In genomic region chr15:51223771-51224229, GRCh38 we compare ENCODE assay signal across 11 cellular contexts.
A peak's percentile ranks its signal among the peaks of the same experiment; 100 is the strongest.
DNase-seq lines count a peak whose midpoint lies in the region; ATAC-seq and TF ChIP-seq lines count a peak whose summit lies in the region.
"Had no signal": no experiment of that assay in that cellular context is flagged by ENCODE, and none has a peak within 500 bp of the region (broad histone marks: within the 10 kb centered on the region; RNA-seq: fewer than 3 reads in every experiment).

No MANE protein-coding gene starts in this region.

- no peak overlapping the region for H3K4me3 ChIP-seq in Panc1 (ENCODE audit: low read depth in 2 of 2, low read length in 2 of 2)

- no peaks in the 10 kb centered on the region for H3K4me1 ChIP-seq in Panc1 (ENCODE audit: control insufficient read depth, insufficient read depth, low read length)

- H3K4me3 Mint-ChIP-seq in stimulated activated effector memory CD8-positive, alpha-beta T cell treated with anti-CD3 and anti-CD28 coated beads, Interleukin-12 subunit alpha, Interleukin-12 subunit beta, amount 100 ng/mL, for 72 hours: no peak overlapping the region
- H3K4me3 Mint-ChIP-seq: activated T-cell treated with anti-CD3 and anti-CD28 coated beads, Interleukin-2, amount 50 U/mL, for 24 hours had no signal

- no peaks in the 10 kb centered on the region for H3K9me3 ChIP-seq in Panc1 (ENCODE audit: control insufficient read depth, insufficient read depth, low read depth, low read length)

- peaks cover 6% of the 10 kb centered on the region for H3K4me1 Mint-ChIP-seq in stimulated activated effector memory CD8-positive, alpha-beta T cell treated with anti-CD3 and anti-CD28 coated beads, Interleukin-12 subunit alpha, Interleukin-12 subunit beta, amount 100 ng/mL, for 72 hours

- TF ChIP-seq CTCF in Panc1 (IDR thresholded peaks at IDR 0.05): no peak

- in situ Hi-C loops in Panc1 (cut with HindIII; ENCODE audit: low pct_unique_long_range_greater_than_20kb, low sequenced_read_pairs): no loop called here

- BruUV-seq in Panc1 (replicated peaks; lab: Mats Ljungman, UMichigan): no TSS peak

- POLR2A ChIA-PET in Panc1 (lab: Charles Lee): no interaction called here

- DNase-seq in DMS53 (lab: John Stamatoyannopoulos, UW) (peak; percentile 56), DMS53 treated with DMSO at 0.1 percent for 48 hours (lab: John Stamatoyannopoulos, UW; ENCODE audit: unreplicated experiment) (no peak), Panc1 (ENCODE audit: low read depth, low spot score) (peak; percentile 25), fibroblast of gingiva (ENCODE audit: low read depth) (peak; percentile 100), NCI-H1930 (lab: John Stamatoyannopoulos, UW) (no peak), AML-193 (lab: John Stamatoyannopoulos, UW) (no peak)
- no peak for DNase-seq in stimulated activated effector memory CD8-positive, alpha-beta T cell treated with anti-CD3 and anti-CD28 coated beads, Interleukin-12 subunit alpha, Interleukin-12 subunit beta, amount 100 ng/mL, for 72 hours (ENCODE audit: low spot score in 2 of 2)
- DNase-seq: 8988T; activated T-cell treated with anti-CD3 and anti-CD28 coated beads, Interleukin-2, amount 50 U/mL, for 24 hours; effector CD4-positive, alpha-beta T cell had no signal

- no peak overlapping the region for H3K27ac Mint-ChIP-seq in stimulated activated effector memory CD8-positive, alpha-beta T cell treated with anti-CD3 and anti-CD28 coated beads, Interleukin-12 subunit alpha, Interleukin-12 subunit beta, amount 100 ng/mL, for 72 hours
- H3K27ac Mint-ChIP-seq: activated T-cell treated with anti-CD3 and anti-CD28 coated beads, Interleukin-2, amount 50 U/mL, for 24 hours had no signal

- CTCF ChIA-PET in Panc1 (lab: Charles Lee): no interaction called here

- ATAC-seq in Panc1 (0 out of 2 replicates have a peak, but pooled peaks have one; percentile 45), HG03439 (IDR thresholded peaks at IDR 0.05; ENCODE audit: unreplicated experiment) (no peak)
- peak; percentile 40 for ATAC-seq in stimulated activated effector memory CD8-positive, alpha-beta T cell treated with anti-CD3 and anti-CD28 coated beads, Interleukin-12 subunit alpha, Interleukin-12 subunit beta, amount 100 ng/mL, for 72 hours

- H3K36me3 ChIP-seq in Panc1 (ENCODE audit: control insufficient read depth, insufficient read depth, low read length): no peaks in the 10 kb centered on the region

- H3K27ac ChIP-seq in Panc1 (ENCODE audit: low read length): no peak overlapping the region

- H3K27me3 ChIP-seq in Panc1 (ENCODE audit: control insufficient read depth, insufficient read depth, low read length): no peaks in the 10 kb centered on the region

- no peaks in the 10 kb centered on the region for H3K36me3 Mint-ChIP-seq in stimulated activated effector memory CD8-positive, alpha-beta T cell treated with anti-CD3 and anti-CD28 coated beads, Interleukin-12 subunit alpha, Interleukin-12 subunit beta, amount 100 ng/mL, for 72 hours

- intact Hi-C loops in Panc1 (cut with micrococcal nuclease; ENCODE audit: unreplicated experiment): no loop called here

- no peaks in the 10 kb centered on the region for H3K9me3 Mint-ChIP-seq in stimulated activated effector memory CD8-positive, alpha-beta T cell treated with anti-CD3 and anti-CD28 coated beads, Interleukin-12 subunit alpha, Interleukin-12 subunit beta, amount 100 ng/mL, for 72 hours
- H3K9me3 Mint-ChIP-seq: activated T-cell treated with anti-CD3 and anti-CD28 coated beads, Interleukin-2, amount 50 U/mL, for 24 hours had no signal

Comparison
In these comparisons a context has a peak if more than half of its experiments do, and no peak if none do; other contexts are left out.
1. DNase-seq: peak in DMS53 (single experiment), Panc1 (single experiment) and fibroblast of gingiva (single experiment); none in DMS53 treated with DMSO at 0.1 percent for 48 hours (single experiment), stimulated activated effector memory CD8-positive, alpha-beta T cell treated with anti-CD3 and anti-CD28 coated beads, Interleukin-12 subunit alpha, Interleukin-12 subunit beta, amount 100 ng/mL, for 72 hours (0 of 2), NCI-H1930 (0 of 2) and AML-193 (0 of 2).